Comparison of ENCODE assay signal across 22 cellular contexts in the genomic region with DNA sequence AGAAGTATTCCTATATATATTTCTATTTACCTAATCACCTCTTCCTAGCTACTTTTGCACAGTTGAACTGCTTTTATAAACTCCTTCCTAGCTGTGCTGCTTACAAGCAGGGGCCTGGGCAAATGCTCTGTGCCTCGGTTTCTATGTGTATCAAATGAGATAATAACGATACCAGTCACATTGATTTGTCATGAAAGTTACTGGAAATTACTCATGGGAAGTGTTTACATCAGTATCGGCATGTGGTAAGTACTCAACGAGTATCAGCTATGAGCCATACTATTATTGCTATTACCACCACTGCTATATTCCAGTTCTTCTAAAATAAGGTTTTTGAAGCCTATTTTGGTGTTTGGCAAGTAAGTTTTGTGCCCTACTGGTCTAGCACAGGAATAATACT. TPM values are rescaled to one million over a fixed set of nuclear protein-coding genes. Genes with fewer than 3 reads are reported as not detected.
A peak's percentile ranks its signal among the peaks of the same experiment; 100 is the strongest.
DNase-seq lines count a peak whose midpoint lies in the region; ATAC-seq, FAIRE-seq and TF ChIP-seq lines count a peak whose summit lies in the region.
"Had no signal": no experiment of that assay in that cellular context is flagged by ENCODE, and none has a peak within 500 bp of the region (broad histone marks: within the 10 kb centered on the region; RNA-seq: fewer than 3 reads in every experiment).

No MANE protein-coding gene starts in this region.

- ATAC-seq in GM12878 (no peak), foreskin keratinocyte (peak; percentile 8)
- ATAC-seq: activated CD8-positive, alpha-beta T cell treated with anti-CD3 and anti-CD28 coated beads, Interleukin-2, amount 10 ng/mL, durations not matched to agents 7 days and 5 days; stimulated activated naive CD8-positive, alpha-beta T cell treated with anti-CD3 and anti-CD28 coated beads, Interleukin-15, amount 100 ng/mL, for 72 hours had no signal

- no TSS peak for BruUV-seq in GM12878 (replicated peaks; lab: Mats Ljungman, UMichigan)

- SMC1A ChIA-PET in GM12878 (lab: Charles Lee; ENCODE audit: uncharacterized antibody, unreplicated experiment): no interaction called here

- no peak for TF ChIP-seq POLR2A in GM12878 (IDR thresholded peaks at IDR 0.05; ENCODE audit: low read depth, low read length)
- no peak for TF ChIP-seq POLR2A in GM12892 (IDR thresholded peaks at IDR 0.05; ENCODE audit: low read depth, low read length)

- no peak for FAIRE-seq in GM12878 (lab: Jason Lieb, UNC)
- no peak for FAIRE-seq in GM12892 (lab: Jason Lieb, UNC)
- FAIRE-seq: bronchial epithelial cell had no signal

- H3K9ac ChIP-seq in GM12878 (ENCODE audit: control insufficient read depth, insufficient read depth, low read length) (no peak overlapping the region), stomach smooth muscle (ENCODE audit: low read length in 2 of 2) (peak overlapping the region in 1 of 2 donors; percentile 12)
- H3K9ac ChIP-seq: parathyroid adenoma had no signal

- intact Hi-C loops in GM12878 (cut with micrococcal nuclease; ENCODE audit: unreplicated experiment): no loop called here

- DNase-seq in HEK293T (ENCODE audit: extremely low spot score) (no peak), GM12878 (ENCODE audit: low read depth, low spot score) (no peak), foreskin keratinocyte (no peak), H7 (no peak), RPMI8226 (no peak), DMS79 treated with DMSO at 0.1 percent for 48 hours (lab: John Stamatoyannopoulos, UW) (no peak), GM12892 (ENCODE audit: insufficient read length) (no peak)
- DNase-seq: activated B cell treated with CpG ODN at 0.5 μM for 24 hours; activated CD8-positive, alpha-beta T cell treated with anti-CD3 and anti-CD28 coated beads, Interleukin-2, amount 10 ng/mL, durations not matched to agents 7 days and 5 days; activated naive CD8-positive, alpha-beta T cell treated with anti-CD3 and anti-CD28 coated beads, Interleukin-2, amount 10 ng/mL, durations not matched to agents 7 days and 5 days; activated T-cell treated with anti-CD3 and anti-CD28 coated beads, Interleukin-2, amount 50 U/mL, for 72 hours; foreskin fibroblast; Kasumi-1; NCI-H1105; NCI-H526 treated with DMSO at 0.1 percent for 48 hours; SIG-M5; stimulated activated CD4-positive, alpha-beta T cell treated with anti-CD3 and anti-CD28 coated beads, Interleukin-1b, Interleukin-23, amount 100 ng/mL, for 48 hours; stimulated activated naive CD8-positive, alpha-beta T cell treated with anti-CD3 and anti-CD28 coated beads, Interleukin-15, amount 100 ng/mL, for 72 hours had no signal

- WGBS in GM12878 (ENCODE audit: insufficient coverage, insufficient replicate concordance, low lambda C conversion rate, missing lambda C conversion rate): 46% methylated on average over 4 of the region's 4 CpGs

- no peak overlapping the region for H2AFZ ChIP-seq in GM12878 (ENCODE audit: control insufficient read depth, low read depth, low read length)
- H2AFZ ChIP-seq: parathyroid adenoma had no signal

- CTCF ChIA-PET in HEK293T (lab: Yijun Ruan, JAX): no interaction called here
- CTCF ChIA-PET in GM12878 (lab: Yijun Ruan, JAX): no interaction called here

- no peak overlapping the region for H3K27ac ChIP-seq in GM12878 (ENCODE audit: control insufficient read depth, insufficient read depth)
- H3K27ac ChIP-seq in foreskin keratinocyte: no peak overlapping the region
- H3K27ac ChIP-seq in stomach smooth muscle (ENCODE audit: low read length): peak overlapping the region; percentile 58
- H3K27ac ChIP-seq: parathyroid adenoma had no signal

- in situ Hi-C loops in GM12878 (cut with MboI): no loop called here

- TF ChIP-seq CTCF in GM12878 (IDR thresholded peaks at IDR 0.05 in 2 of 3, conservative IDR thresholded peaks at IDR 0.05 in 1 of 3; ENCODE audit: control insufficient read depth in 2 of 3, extremely low read depth in 1 of 3, insufficient read depth in 1 of 3, low read depth in 3 of 3, low read length in 3 of 3) (no peak), foreskin keratinocyte (conservative IDR thresholded peaks at IDR 0.05) (no peak)

- no peaks in the 10 kb centered on the region for H3K4me1 ChIP-seq in GM12878 (ENCODE audit: control insufficient read depth, insufficient read depth, low read length)
- H3K4me1 ChIP-seq in foreskin keratinocyte: no peaks in the 10 kb centered on the region
- H3K4me1 ChIP-seq in stomach smooth muscle (ENCODE audit: control insufficient read depth, insufficient read depth, low read length): peaks cover 39% of the 10 kb centered on the region
- H3K4me1 ChIP-seq: parathyroid adenoma had no signal

- no peaks in the 10 kb centered on the region for H4K20me1 ChIP-seq in GM12878 (ENCODE audit: control insufficient read depth, insufficient read depth)

- no peak overlapping the region for H3K4me2 ChIP-seq in GM12878 (ENCODE audit: control insufficient read depth, insufficient read depth)

- H3K27me3 ChIP-seq in GM12878 (replicated peaks in 1 of 2; ENCODE audit: control insufficient read depth in 2 of 2, insufficient read depth in 2 of 2, low read length in 1 of 2) (peaks cover 7 to 8% of the 10 kb centered on the region in 2 experiments; a peak in 3 of 4 replicates), foreskin keratinocyte (peaks cover 26% of the 10 kb centered on the region), stomach smooth muscle (ENCODE audit: control insufficient read depth in 1 of 2, insufficient read depth in 2 of 2, low read length in 2 of 2) (no peaks in the 10 kb centered on the region), H7 (ENCODE audit: control insufficient read depth, insufficient read depth, low read length) (peaks cover 14% of the 10 kb centered on the region)

- POLR2A ChIA-PET in HEK293T (lab: Yijun Ruan, JAX) (no interaction called here), GM12878 (lab: Charles Lee) (no interaction called here)

- TF ChIP-seq RAD21 in GM12878 (IDR thresholded peaks at IDR 0.05; ENCODE audit: insufficient read depth, low read depth, low read length): no peak

- H3K79me2 ChIP-seq in GM12878 (ENCODE audit: control insufficient read depth, insufficient read depth, low read length): no peaks in the 10 kb centered on the region
- H3K79me2 ChIP-seq: parathyroid adenoma had no signal

- H3K36me3 ChIP-seq in GM12878 (ENCODE audit: control insufficient read depth in 2 of 2, insufficient read depth in 2 of 2, low read length in 1 of 2) (no peaks in the 10 kb centered on the region), stomach smooth muscle (ENCODE audit: control insufficient read depth in 2 of 2, insufficient read depth in 2 of 2, low read length in 2 of 2) (peaks cover 6% of the 10 kb centered on the region in 2 donors), H7 (replicated peaks; ENCODE audit: control insufficient read depth, insufficient read depth, low read length) (no peaks in the 10 kb centered on the region)

- H3K9me3 ChIP-seq in GM12878 (replicated peaks; ENCODE audit: control insufficient read depth, insufficient read depth, low read length) (no peaks in the 10 kb centered on the region), stomach smooth muscle (ENCODE audit: control insufficient read depth in 2 of 2, low read length in 2 of 2) (no peaks in the 10 kb centered on the region)

- H3K4me3 ChIP-seq in GM12878: no peak overlapping the region
- H3K4me3 ChIP-seq in stomach smooth muscle (ENCODE audit: low read length in 2 of 2): peak overlapping the region; percentile 86 to 99
- H3K4me3 ChIP-seq in H7 (ENCODE audit: insufficient read depth, low read depth, low read length): no peak overlapping the region

- TF ChIP-seq EP300 in GM12878 (IDR thresholded peaks at IDR 0.05; ENCODE audit: borderline replicate concordance in 1 of 2, control insufficient read depth in 1 of 2, low read depth in 2 of 2, low read length in 2 of 2): no peak

- RAD21 ChIA-PET in GM12878 (lab: Charles Lee; ENCODE audit: unreplicated experiment): no interaction called here

TF ChIP-seq in HEK293T, 16 proteins besides CTCF, POLR2A, EP300 and RAD21:
- 0 out of 2 replicates have a peak, but pooled peaks have one; percentile 15 for TF ChIP-seq ZNF384 (IDR thresholded peaks at IDR 0.05)
- TF ChIP-seq FOXK2 (IDR thresholded peaks at IDR 0.05): no peak
- no peak for TF ChIP-seq L3MBTL2 (conservative IDR thresholded peaks at IDR 0.05)
- TF ChIP-seq FOXM1 (IDR thresholded peaks at IDR 0.05; ENCODE audit: borderline replicate concordance): no peak

TF ChIP-seq in GM12878, 131 proteins besides CTCF, POLR2A, EP300 and RAD21 (continues in another document):
- TF ChIP-seq, protein P1, sequence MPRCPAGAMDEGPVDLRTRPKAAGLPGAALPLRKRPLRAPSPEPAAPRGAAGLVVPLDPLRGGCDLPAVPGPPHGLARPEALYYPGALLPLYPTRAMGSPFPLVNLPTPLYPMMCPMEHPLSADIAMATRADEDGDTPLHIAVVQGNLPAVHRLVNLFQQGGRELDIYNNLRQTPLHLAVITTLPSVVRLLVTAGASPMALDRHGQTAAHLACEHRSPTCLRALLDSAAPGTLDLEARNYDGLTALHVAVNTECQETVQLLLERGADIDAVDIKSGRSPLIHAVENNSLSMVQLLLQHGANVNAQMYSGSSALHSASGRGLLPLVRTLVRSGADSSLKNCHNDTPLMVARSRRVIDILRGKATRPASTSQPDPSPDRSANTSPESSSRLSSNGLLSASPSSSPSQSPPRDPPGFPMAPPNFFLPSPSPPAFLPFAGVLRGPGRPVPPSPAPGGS (IDR thresholded peaks at IDR 0.05; ENCODE audit: borderline replicate concordance, insufficient read depth, low read depth, low read length, poor library complexity, severe bottlenecking): peak; percentile 65

RNA-seq across cellular contexts. Expression of a gene that starts 4.9 kb away (rescaled TPM):
- total RNA-seq in GM12878 (2013; cell fraction: nucleolus; rRNA removed): 0.73 TPM in 1 of 2 replicates, not detected in the other
- not detected in 2 replicates for total RNA-seq in GM12878 (2014; rRNA removed)
- total RNA-seq in GM12878 (2014; rRNA removed; fragmentation: Illumina TruSeq; extraction: Trizol): not detected in 2 replicates
- total RNA-seq in GM12878 (2021): 0.21 and 0.27 TPM in 2 replicates
- polyA plus RNA-seq in GM12878 (2011; ENCODE audit: low read depth): not detected
- polyA plus RNA-seq in GM12878 (2011; rRNA removed): not detected in 2 replicates
- 0.15 TPM in 1 of 2 replicates, not detected in the other for polyA plus RNA-seq in GM12878 (2011; cell fraction: cytosol; rRNA removed)
- not detected in 2 replicates for polyA plus RNA-seq in GM12878 (2011; cell fraction: nucleus; rRNA removed)
- polyA plus RNA-seq in GM12878 (2012): 0.09 TPM in 1 of 2 replicates, not detected in the other
- polyA plus RNA-seq in GM12878 (2014; fragmentation: Illumina TruSeq; extraction: Trizol): not detected in 2 replicates
- polyA plus RNA-seq in GM12878 (2014; fragmentation: Nextera tagmentation; extraction: Ambion mirVana): not detected
- polyA plus RNA-seq in GM12878 (2014; rRNA removed): not detected in 2 replicates
- under 1 TPM; 0.11 to 0.14 TPM for polyA plus RNA-seq in GM12878 (2016; fragmentation: Nextera tagmentation; extraction: Ambion mirVana)
- not detected in 2 replicates for polyA minus RNA-seq in GM12878 (2011; rRNA and poly(A)+ RNA removed)
- polyA minus RNA-seq in GM12878 (2011; cell fraction: cytosol; rRNA and poly(A)+ RNA removed): not detected in 2 replicates
- not detected in 2 replicates for polyA minus RNA-seq in GM12878 (2011; cell fraction: nucleus; rRNA and poly(A)+ RNA removed)
- total RNA-seq in foreskin keratinocyte: not detected in 2 replicates
- 0.08 and 0.15 TPM in 2 replicates for polyA plus RNA-seq in foreskin keratinocyte
- total RNA-seq in H7 (2014; rRNA removed; shearing (Covaris generic)): 1.1 and 2.1 TPM in 2 replicates
- not detected for polyA plus RNA-seq in GM12892 (2012; ENCODE audit: missing spikeins)
- total RNA-seq: activated B cell treated with CpG ODN at 0.5 μM for 24 hours; activated CD8-positive, alpha-beta T cell treated with anti-CD3 and anti-CD28 coated beads, Interleukin-2, amount 10 ng/mL, durations not matched to agents 7 days and 5 days; activated naive CD8-positive, alpha-beta T cell treated with anti-CD3 and anti-CD28 coated beads, Interleukin-2, amount 10 ng/mL, durations not matched to agents 7 days and 5 days; HT-29 had no signal

Comparison
In these comparisons a context has a peak if more than half of its experiments do, and no peak if none do; other contexts are left out.
1. H3K4me3 ChIP-seq: peak in stomach smooth muscle (2 of 2); none in GM12878 (single experiment) and H7 (single experiment).